Comparison of ENCODE assay signal across 8 cellular contexts in genomic region chr20:2387180-2387577, GRCh38. TPM values are rescaled to one million over a fixed set of nuclear protein-coding genes. Genes with fewer than 3 reads are reported as not detected.
DNase-seq lines count a peak whose midpoint lies in the region; ATAC-seq and TF ChIP-seq lines count a peak whose summit lies in the region.

No MANE protein-coding gene starts in this region.

- DNase-seq in NCI-H1417 (lab: John Stamatoyannopoulos, UW) (peak in 2 of 3 experiments; percentile 33 to 44), NCI-H1417 treated with DMSO at 0.1 percent for 48 hours (lab: John Stamatoyannopoulos, UW) (no peak), KG1 (lab: John Stamatoyannopoulos, UW) (peak; percentile 3), erythroblast (lab: John Stamatoyannopoulos, UW) (peak; percentile 59 to 74), DMS153 treated with DMSO at 0.1 percent for 48 hours (lab: John Stamatoyannopoulos, UW; ENCODE audit: unreplicated experiment) (no peak), ureter (ENCODE audit: low spot score) (no peak)
- DNase-seq in stimulated activated CD4-positive, alpha-beta T cell treated with anti-CD3 and anti-CD28 coated beads, Interleukin-4, amount 100 ng/mL, for 24 hours, result peak; percentile 47

- no peak for TF ChIP-seq POLR2A in erythroblast (IDR thresholded peaks at IDR 0.05; ENCODE audit: low read length)

- peak; percentile 66 to 69 for ATAC-seq in activated CD4-positive, CD25-positive, alpha-beta regulatory T cell treated with anti-CD3 and anti-CD28 coated beads, Interleukin-2, amount 50 U/mL, for 24 hours

RNA-seq across cellular contexts. Expression of gene TGM6, which starts 6.5 kb away (rescaled TPM):
- not detected for total RNA-seq in ureter

Comparison
In these comparisons a context has a peak if more than half of its experiments do, and no peak if none do; other contexts are left out.
1. DNase-seq: peak in NCI-H1417 (2 of 3), KG1 (single experiment), erythroblast (2 of 2) and stimulated activated CD4-positive, alpha-beta T cell treated with anti-CD3 and anti-CD28 coated beads, Interleukin-4, amount 100 ng/mL, for 24 hours (single experiment); none in NCI-H1417 treated with DMSO at 0.1 percent for 48 hours (single experiment), DMS153 treated with DMSO at 0.1 percent for 48 hours (single experiment) and ureter (single experiment).